Comparison of ENCODE assay signal across 28 cellular contexts in genomic region chr17:39787038-39787437, GRCh38. TPM values are rescaled to one million over a fixed set of nuclear protein-coding genes. Genes with fewer than 3 reads are reported as not detected.
A peak's percentile ranks its signal among the peaks of the same experiment; 100 is the strongest.
DNase-seq lines count a peak whose midpoint lies in the region; FAIRE-seq and TF ChIP-seq lines count a peak whose summit lies in the region.
"Had no signal": no experiment of that assay in that cellular context is flagged by ENCODE, and none has a peak within 500 bp of the region (broad histone marks: within the 10 kb centered on the region; RNA-seq: fewer than 3 reads in every experiment).

No MANE protein-coding gene starts in this region.

- H3K27ac ChIP-seq in smooth muscle cell (ENCODE audit: low read depth), result no peak overlapping the region
- H3K27ac ChIP-seq: ascending aorta, heart right ventricle, left ventricle myocardium inferior had no signal

- H3K9me3 Mint-ChIP-seq in immature natural killer cell, result no peaks in the 10 kb centered on the region
- H3K9me3 Mint-ChIP-seq: neural crest cell, WTC11 had no signal

- H3K4me3 ChIP-seq in smooth muscle cell, result no peak overlapping the region
- H3K4me3 ChIP-seq: ascending aorta, heart right ventricle, left ventricle myocardium inferior had no signal

- DNase-seq in DMS153 (lab: John Stamatoyannopoulos, UW), result peak; percentile 61
- no peak for DNase-seq in GM18507 (ENCODE audit: extremely low spot score, insufficient read length, low read depth)
- peak; percentile 6 for DNase-seq in NCI-H345 treated with DMSO at 0.1 percent for 48 hours (lab: John Stamatoyannopoulos, UW; ENCODE audit: unreplicated experiment)
- no peak for DNase-seq in immature natural killer cell
- DNase-seq in AG20443 (ENCODE audit: low spot score), result no peak
- no peak for DNase-seq in NCI-H187 treated with DMSO at 0.1 percent for 48 hours (lab: John Stamatoyannopoulos, UW)
- DNase-seq in smooth muscle cell (lab: John Stamatoyannopoulos, UW; ENCODE audit: unreplicated experiment), result no peak
- no peak for DNase-seq in T1000 (lab: John Stamatoyannopoulos, UW)
- DNase-seq: activated CD4-positive, alpha-beta T cell treated with anti-CD3 and anti-CD28 coated beads, Interleukin-2, amount 50 U/mL, for 48 hours; activated CD8-positive, alpha-beta memory T cell treated with anti-CD3 and anti-CD28 coated beads, Interleukin-2, amount 50 U/mL, for 48 hours; activated gamma-delta T cell treated with Interleukin-2 at 50 U/mL for 16 hours; caudate nucleus; COR-L47; heart right ventricle; IMR-90; left ventricle myocardium inferior; NCI-H1417 treated with DMSO at 0.1 percent for 48 hours; stimulated activated CD4-positive, alpha-beta T cell treated with anti-CD3 and anti-CD28 coated beads, Interleukin-15, amount 100 ng/mL, for 24 hours had no signal

- H3K27me3 ChIP-seq in smooth muscle cell (ENCODE audit: low read depth), result no peaks in the 10 kb centered on the region
- H3K27me3 ChIP-seq: ascending aorta had no signal

- H3K79me2 ChIP-seq in smooth muscle cell (ENCODE audit: low read depth), result no peaks in the 10 kb centered on the region

- H3F3A ChIP-seq in smooth muscle cell (ENCODE audit: low read depth), result no peaks in the 10 kb centered on the region

- peaks cover 0 to 2% (median 0%) of the 10 kb centered on the region in 3 donors for H3K27me3 Mint-ChIP-seq in immature natural killer cell (ENCODE audit: low read depth in 3 of 3)

- no peak overlapping the region for H3K4me3 Mint-ChIP-seq in immature natural killer cell
- H3K4me3 Mint-ChIP-seq: neural crest cell, type B pancreatic cell, WTC11 had no signal

- H2AFZ ChIP-seq in smooth muscle cell (ENCODE audit: low read depth), result no peak overlapping the region

- peaks cover 16% of the 10 kb centered on the region for H3K4me1 ChIP-seq in smooth muscle cell (ENCODE audit: low read depth)
- H3K4me1 ChIP-seq: ascending aorta had no signal

- no peak overlapping the region for H3K9ac ChIP-seq in smooth muscle cell (ENCODE audit: low read depth)

- no peak for TF ChIP-seq CTCF in smooth muscle cell (IDR thresholded peaks at IDR 0.05; ENCODE audit: borderline replicate concordance, insufficient read depth, poor library complexity, severe bottlenecking)

- FAIRE-seq in GM18507 (lab: Jason Lieb, UNC), result peak; percentile 12
- FAIRE-seq: endothelial cell of umbilical vein, H1 had no signal

- peaks cover 40 to 53% (median 43%) of the 10 kb centered on the region in 3 donors for H3K36me3 Mint-ChIP-seq in immature natural killer cell
- H3K36me3 Mint-ChIP-seq: type B pancreatic cell, WTC11 had no signal

- no peaks in the 10 kb centered on the region for H4K20me1 ChIP-seq in smooth muscle cell (ENCODE audit: low read depth)

- H3K36me3 ChIP-seq in smooth muscle cell (ENCODE audit: low read depth), result no peaks in the 10 kb centered on the region
- H3K36me3 ChIP-seq: ascending aorta, heart right ventricle, left ventricle myocardium inferior had no signal

- peaks cover 46 to 70% of the 10 kb centered on the region in 2 donors for H3K4me1 Mint-ChIP-seq in immature natural killer cell

- peak overlapping the region in 4 of 6 donors; percentile 17 to 74 (median 56) for H3K27ac Mint-ChIP-seq in immature natural killer cell
- H3K27ac Mint-ChIP-seq: type B pancreatic cell, WTC11 had no signal

- no peak overlapping the region for H3K4me2 ChIP-seq in smooth muscle cell

- H3K9me3 ChIP-seq in smooth muscle cell (replicated peaks; ENCODE audit: low read depth), result no peaks in the 10 kb centered on the region
- H3K9me3 ChIP-seq: ascending aorta, heart right ventricle, left ventricle myocardium inferior had no signal

RNA-seq across cellular contexts. Expression of gene GRB7, which starts 49.3 kb away (rescaled TPM):
- polyA plus RNA-seq in immature natural killer cell, result not detected
- total RNA-seq in smooth muscle cell, result 2.7 and 3.6 TPM in 2 replicates
- polyA plus RNA-seq in smooth muscle cell, result 4.1 and 9.1 TPM in 2 replicates
- total RNA-seq: dermis microvascular lymphatic vessel endothelial cell, endothelial cell of umbilical vein, M059J, mononuclear cell, neural crest cell, RPMI7951 had no signal

RNA-seq across cellular contexts. Expression of gene MIEN1, which starts 56.7 kb away (rescaled TPM):
- polyA plus RNA-seq in immature natural killer cell (100 to 1,000 TPM; 181 to 197 (median 181) TPM), smooth muscle cell (70.7 and 71.5 TPM in 2 replicates)
- total RNA-seq in smooth muscle cell, result 33.5 and 55.8 TPM in 2 replicates

Comparison
In these comparisons a context has a peak if more than half of its experiments do, and no peak if none do; other contexts are left out.
1. DNase-seq: peak in DMS153 (single experiment) and NCI-H345 treated with DMSO at 0.1 percent for 48 hours (single experiment); none in GM18507 (single experiment), immature natural killer cell (0 of 3), AG20443 (single experiment), NCI-H187 treated with DMSO at 0.1 percent for 48 hours (single experiment), smooth muscle cell (single experiment) and T1000 (single experiment).